Comparison of ENCODE assay signal across 9 cellular contexts in the genomic region with DNA sequence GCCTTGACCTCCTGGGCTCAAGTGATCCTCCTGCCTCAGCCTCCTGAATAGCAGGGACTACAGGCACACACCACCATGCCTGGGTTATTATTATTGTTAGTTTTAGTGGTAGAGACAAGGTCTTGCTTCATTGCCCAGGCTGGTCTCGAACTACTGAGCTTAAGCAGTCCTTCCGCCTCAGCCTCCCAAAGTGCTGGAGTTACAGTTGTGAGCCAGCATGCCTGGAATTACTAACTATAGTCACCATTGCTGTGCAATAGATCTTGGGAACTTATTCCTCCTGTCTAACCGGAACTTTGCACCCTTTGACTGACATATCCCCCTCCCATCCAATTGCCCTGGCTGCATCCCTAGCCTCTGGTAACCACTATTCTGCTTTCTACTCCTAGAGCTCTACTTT. TPM values are rescaled to one million over a fixed set of nuclear protein-coding genes. Genes with fewer than 3 reads are reported as not detected.
"Had no signal": no experiment of that assay in that cellular context is flagged by ENCODE, and none has a peak within 500 bp of the region (broad histone marks: within the 10 kb centered on the region; RNA-seq: fewer than 3 reads in every experiment).

No MANE protein-coding gene starts in this region.

- H3K27ac ChIP-seq: HL-60 had no signal

- H3K9me3 Mint-ChIP-seq: HFFc6 had no signal

- H3K4me3 ChIP-seq: GM23338, HAP-1, K562 had no signal

- H2AFZ ChIP-seq: GM23338 had no signal

- H3K9me3 ChIP-seq: HAP-1 had no signal

- FAIRE-seq: K562 had no signal

- H3K27ac Mint-ChIP-seq: GM23338, HFFc6 had no signal

- DNase-seq: H7, HFFc6, IMR-90, KG1 had no signal

- H3K36me3 ChIP-seq: HAP-1 had no signal

- H3K4me2 ChIP-seq: GM23338 had no signal

- ATAC-seq: GM23338, HCT116, K562 had no signal

- H3K4me3 Mint-ChIP-seq: GM23338, HFFc6 had no signal

RNA-seq across cellular contexts. Expression of a gene that starts 3.4 kb away (rescaled TPM):
- total RNA-seq: GM23338, H7 had no signal
